ENCODE assay signal across 8 cellular contexts in genomic region chr15:64461577-64462162, GRCh38. TPM values are rescaled to one million over a fixed set of nuclear protein-coding genes. Genes with fewer than 3 reads are reported as not detected.
A peak's percentile ranks its signal among the peaks of the same experiment; 100 is the strongest.
DNase-seq lines count a peak whose midpoint lies in the region; ATAC-seq, FAIRE-seq and TF ChIP-seq lines count a peak whose summit lies in the region.

No MANE protein-coding gene starts in this region.

- FAIRE-seq in GM12891 (lab: Jason Lieb, UNC) = no peak

- TF ChIP-seq CTCF in heart right ventricle (IDR thresholded peaks at IDR 0.05) = no peak

- H2AFZ ChIP-seq in trophoblast cell (ENCODE audit: insufficient read depth, low read length, poor library complexity) = peak overlapping the region; percentile 5

- H3K36me3 ChIP-seq in heart right ventricle (peaks cover 0 to 13% (median 0%) of the 10 kb centered on the region in 9 donors), trophoblast cell (ENCODE audit: control insufficient read depth in 1 of 2, insufficient read depth in 2 of 2, low read length in 2 of 2) (peaks cover 0 to 3% of the 10 kb centered on the region in 2 experiments)

- peak overlapping the region; percentile 90 for H3K4ac ChIP-seq in trophoblast cell (ENCODE audit: low read depth, low read length)

- no peak overlapping the region for H2AK5ac ChIP-seq in trophoblast cell (ENCODE audit: low read length)

- no peak overlapping the region for H4K91ac ChIP-seq in trophoblast cell (ENCODE audit: low read depth, low read length)

- H3K79me2 ChIP-seq in trophoblast cell (ENCODE audit: control insufficient read depth, insufficient read depth, low read length, poor library complexity) = peaks cover 3% of the 10 kb centered on the region

- intact Hi-C loops in heart right ventricle (cut with DNase I) = no loop called here

- no peak overlapping the region for H2BK12ac ChIP-seq in trophoblast cell (ENCODE audit: low read length)

- H3K4me3 Mint-ChIP-seq in activated naive CD4-positive, alpha-beta T cell treated with anti-CD3 and anti-CD28 coated beads, Interleukin-2, amount 50 U/mL, for 24 hours = peak overlapping the region; percentile 91

- no peaks in the 10 kb centered on the region for H3K27me3 ChIP-seq in heart right ventricle
- no peaks in the 10 kb centered on the region for H3K27me3 ChIP-seq in trophoblast cell (ENCODE audit: insufficient read depth, low read length)

- ATAC-seq in heart right ventricle (peak in 6 of 8 donors; percentile 3 to 32 (median 9)), HG02970 (IDR thresholded peaks at IDR 0.05; ENCODE audit: low FRiP score, unreplicated experiment) (no peak), GM21737 (IDR thresholded peaks at IDR 0.05; ENCODE audit: unreplicated experiment) (no peak), GM21526 (IDR thresholded peaks at IDR 0.05; ENCODE audit: low FRiP score, unreplicated experiment) (no peak)

- no peak for DNase-seq in GM12891 (ENCODE audit: insufficient read length, low spot score)
- peak; percentile 56 for DNase-seq in NCI-H2029 treated with DMSO at 0.1 percent for 48 hours (lab: John Stamatoyannopoulos, UW)
- DNase-seq in heart right ventricle = peak in 1 of 2 donors; percentile 6
- DNase-seq in trophoblast cell = no peak

- peaks cover 85% of the 10 kb centered on the region for H3K4me1 Mint-ChIP-seq in activated naive CD4-positive, alpha-beta T cell treated with anti-CD3 and anti-CD28 coated beads, Interleukin-2, amount 50 U/mL, for 24 hours

- H3K18ac ChIP-seq in trophoblast cell (ENCODE audit: low read length) = peak overlapping the region; percentile 28

- H3K14ac ChIP-seq in trophoblast cell (ENCODE audit: low read length) = peak overlapping the region; percentile 17

- H3K27me3 Mint-ChIP-seq in activated naive CD4-positive, alpha-beta T cell treated with anti-CD3 and anti-CD28 coated beads, Interleukin-2, amount 50 U/mL, for 24 hours = no peaks in the 10 kb centered on the region

- H3K4me2 ChIP-seq in trophoblast cell (ENCODE audit: low read length) = peak overlapping the region; percentile 95

- H2BK5ac ChIP-seq in trophoblast cell (ENCODE audit: low read depth, low read length, poor library complexity) = peak overlapping the region; percentile 20

- no peak overlapping the region for H4K8ac ChIP-seq in trophoblast cell (ENCODE audit: low read depth, low read length)

- no peaks in the 10 kb centered on the region for H3K9me3 Mint-ChIP-seq in activated naive CD4-positive, alpha-beta T cell treated with anti-CD3 and anti-CD28 coated beads, Interleukin-2, amount 50 U/mL, for 24 hours

- peaks cover 14 to 73% (median 49%) of the 10 kb centered on the region in 9 donors for H3K4me1 ChIP-seq in heart right ventricle
- H3K4me1 ChIP-seq in trophoblast cell (ENCODE audit: control insufficient read depth in 1 of 2, insufficient read depth in 2 of 2, low read length in 2 of 2) = peaks cover 6 to 8% of the 10 kb centered on the region in 2 experiments

- peaks cover 13% of the 10 kb centered on the region for H3K79me1 ChIP-seq in trophoblast cell (ENCODE audit: low read length)

- H3K9me3 ChIP-seq in heart right ventricle (no peaks in the 10 kb centered on the region), trophoblast cell (ENCODE audit: insufficient read depth, low read depth, low read length) (no peaks in the 10 kb centered on the region)

- WGBS in heart right ventricle, 2 donors = 2 to 10% methylated on average over 7 of the region's 7 CpGs
- no CpG with 5 or more reads among the region's 7 CpGs for WGBS in trophoblast cell (ENCODE audit: extremely low coverage, insufficient coverage, insufficient read length)

- H3K23ac ChIP-seq in trophoblast cell (ENCODE audit: low read length) = no peak overlapping the region

- no peak; the same call in 1 of the 2 replicates for TF ChIP-seq POLR2A in GM12891 (IDR thresholded peaks at IDR 0.05; ENCODE audit: low read depth, low read length)

- peak overlapping the region; percentile 90 for H3K27ac Mint-ChIP-seq in activated naive CD4-positive, alpha-beta T cell treated with anti-CD3 and anti-CD28 coated beads, Interleukin-2, amount 50 U/mL, for 24 hours

- peaks cover 4% of the 10 kb centered on the region for H3K36me3 Mint-ChIP-seq in activated naive CD4-positive, alpha-beta T cell treated with anti-CD3 and anti-CD28 coated beads, Interleukin-2, amount 50 U/mL, for 24 hours

- peak overlapping the region; percentile 40 for H3K9ac ChIP-seq in trophoblast cell (ENCODE audit: low read length)

- H3K27ac ChIP-seq in heart right ventricle = peak overlapping the region in 9 of 10 donors; percentile 85 to 90 (median 87)
- peak overlapping the region; percentile 74 for H3K27ac ChIP-seq in trophoblast cell (ENCODE audit: low read depth, low read length)

- H2BK120ac ChIP-seq in trophoblast cell (ENCODE audit: insufficient read depth, low read length, poor library complexity) = no peak overlapping the region

- H4K12ac ChIP-seq in trophoblast cell (ENCODE audit: low read depth, low read length) = no peak overlapping the region

- peak overlapping the region in 9 of 10 donors; percentile 57 to 81 (median 63) for H3K4me3 ChIP-seq in heart right ventricle
- no peak overlapping the region for H3K4me3 ChIP-seq in trophoblast cell (ENCODE audit: low read depth, low read length)

TF ChIP-seq in GM12891, 5 proteins besides CTCF, POLR2A, EP300 and RAD21:
- TF ChIP-seq POLR2AphosphoS5 (IDR thresholded peaks at IDR 0.05; ENCODE audit: low read depth, low read length) (0 out of 2 replicates have a peak, but pooled peaks have one; percentile 5), SPI1 (IDR thresholded peaks at IDR 0.05; ENCODE audit: low read depth, low read length) (no peak)

RNA-seq across cellular contexts. Expression of gene ZNF609, which starts 1.3 kb away (rescaled TPM):
- 11.0 TPM for polyA plus RNA-seq in GM12891 (2012; ENCODE audit: low read depth, missing spikeins)
- 10 to 100 TPM; 13.7 to 19.2 (median 16.6) TPM for total RNA-seq in heart right ventricle
- 1 to 10 TPM; 4.0 to 5.3 TPM for polyA plus RNA-seq in heart right ventricle
- 20.0 and 20.6 TPM in 2 replicates for polyA plus RNA-seq in trophoblast cell (2013)

Comparison
In these comparisons a context has a peak if more than half of its experiments do, and no peak if none do; other contexts are left out.
1. ATAC-seq: peak in heart right ventricle (6 of 8); none in HG02970 (single experiment), GM21737 (single experiment) and GM21526 (single experiment).